In genomic region chr12:18837025-18837424, GRCh38 we compare ENCODE assay signal across 16 cellular contexts.
DNase-seq lines count a peak whose midpoint lies in the region; ATAC-seq, FAIRE-seq and TF ChIP-seq lines count a peak whose summit lies in the region.
"Had no signal": no experiment of that assay in that cellular context is flagged by ENCODE, and none has a peak within 500 bp of the region (broad histone marks: within the 10 kb centered on the region; RNA-seq: fewer than 3 reads in every experiment).

No MANE protein-coding gene starts in this region.

- no peaks in the 10 kb centered on the region for H3K36me3 Mint-ChIP-seq in activated T-helper 2 cell treated with anti-CD3 and anti-CD28 coated beads, Interferon-gamma antibody, Interleukin-2, Interleukin-4, amounts not matched to agents 10 μg/mL and 5 μg/mL and 100 μg/mL, durations not matched to agents 14 hours and 24 hours and 36 hours (ENCODE audit: low read depth)

- WGBS in pancreas, 2 donors = 27% methylated on average over 4 of the region's 4 CpGs

- H3K27ac Mint-ChIP-seq in activated T-helper 2 cell treated with anti-CD3 and anti-CD28 coated beads, Interferon-gamma antibody, Interleukin-2, Interleukin-4, amounts not matched to agents 10 μg/mL and 5 μg/mL and 100 μg/mL, durations not matched to agents 14 hours and 24 hours and 36 hours = no peak overlapping the region
- H3K27ac Mint-ChIP-seq: activated T-helper 1 cell treated with anti-CD3 and anti-CD28 coated beads, Interleukin-12 subunit alpha, Interleukin-12 subunit beta, Interleukin-2, Interleukin-4 antibody, amounts not matched to agents 30 ng/mL and 10 ng/mL and 1 ng/mL, durations not matched to agents 14 hours and 24 hours and 36 hours had no signal

- peak; percentile 94 for FAIRE-seq in pancreas (lab: Jason Lieb, UNC)
- FAIRE-seq: bronchial epithelial cell had no signal

- H3K36me3 ChIP-seq in MG63 (no peaks in the 10 kb centered on the region), pancreas (no peaks in the 10 kb centered on the region)
- H3K36me3 ChIP-seq: BLaER1 treated with 17β-estradiol and CSF1 and Interleukin-3, amounts not matched to agents 10 nM and 100 nM; SJCRH30 had no signal

- no peak overlapping the region for H3K27ac ChIP-seq in pancreas
- H3K27ac ChIP-seq: BLaER1 treated with 17β-estradiol and CSF1 and Interleukin-3, amounts not matched to agents 10 nM and 100 nM; foreskin keratinocyte; PC-9; SJCRH30 had no signal

- peaks cover 17% of the 10 kb centered on the region for H3K9me3 Mint-ChIP-seq in activated T-helper 2 cell treated with anti-CD3 and anti-CD28 coated beads, Interferon-gamma antibody, Interleukin-2, Interleukin-4, amounts not matched to agents 10 μg/mL and 5 μg/mL and 100 μg/mL, durations not matched to agents 14 hours and 24 hours and 36 hours
- H3K9me3 Mint-ChIP-seq: activated T-helper 1 cell treated with anti-CD3 and anti-CD28 coated beads, Interleukin-12 subunit alpha, Interleukin-12 subunit beta, Interleukin-2, Interleukin-4 antibody, amounts not matched to agents 30 ng/mL and 10 ng/mL and 1 ng/mL, durations not matched to agents 14 hours and 24 hours and 36 hours had no signal

- no peaks in the 10 kb centered on the region for H3K27me3 Mint-ChIP-seq in activated T-helper 2 cell treated with anti-CD3 and anti-CD28 coated beads, Interferon-gamma antibody, Interleukin-2, Interleukin-4, amounts not matched to agents 10 μg/mL and 5 μg/mL and 100 μg/mL, durations not matched to agents 14 hours and 24 hours and 36 hours (ENCODE audit: low read depth)

- H3K4me3 Mint-ChIP-seq in activated T-helper 2 cell treated with anti-CD3 and anti-CD28 coated beads, Interferon-gamma antibody, Interleukin-2, Interleukin-4, amounts not matched to agents 10 μg/mL and 5 μg/mL and 100 μg/mL, durations not matched to agents 14 hours and 24 hours and 36 hours (ENCODE audit: low read depth) = no peak overlapping the region
- H3K4me3 Mint-ChIP-seq: activated T-helper 1 cell treated with anti-CD3 and anti-CD28 coated beads, Interleukin-12 subunit alpha, Interleukin-12 subunit beta, Interleukin-2, Interleukin-4 antibody, amounts not matched to agents 30 ng/mL and 10 ng/mL and 1 ng/mL, durations not matched to agents 14 hours and 24 hours and 36 hours had no signal

- TF ChIP-seq CTCF in pancreas (IDR thresholded peaks at IDR 0.05) = no peak

- intact Hi-C loops in pancreas (cut with DNase I) = no loop called here
- intact Hi-C loops in activated T-helper 2 cell treated with anti-CD3 and anti-CD28 coated beads, Interferon-gamma antibody, Interleukin-2, Interleukin-4, amounts not matched to agents 10 μg/mL and 5 μg/mL and 100 μg/mL, durations not matched to agents 14 hours and 24 hours and 36 hours (cut with micrococcal nuclease) = no loop called here

- DNase-seq in MG63 = peak; percentile 35
- DNase-seq in NCI-H69 (lab: John Stamatoyannopoulos, UW) = peak; percentile 2
- DNase-seq in fibroblast of gingiva (ENCODE audit: low read depth) = peak; percentile 67
- peak in 3 of 6 donors; percentile 17 to 51 (median 27) for DNase-seq in pancreas
- DNase-seq in dermis blood vessel endothelial cell = no peak
- DNase-seq in activated T-helper 2 cell treated with anti-CD3 and anti-CD28 coated beads, Interferon-gamma antibody, Interleukin-2, Interleukin-4, amounts not matched to agents 10 μg/mL and 5 μg/mL and 100 μg/mL, durations not matched to agents 14 hours and 24 hours and 36 hours (ENCODE audit: low spot score) = no peak
- no peak for DNase-seq in effector CD4-positive, alpha-beta T cell
- DNase-seq in T-helper 2 cell = no peak
- DNase-seq: foreskin keratinocyte, left cardiac atrium, NCI-H1436, PC-9, SJCRH30 had no signal

- H3K4me1 ChIP-seq in pancreas = no peaks in the 10 kb centered on the region
- H3K4me1 ChIP-seq: foreskin keratinocyte, SJCRH30 had no signal

- H3K9me3 ChIP-seq in MG63 (no peaks in the 10 kb centered on the region), pancreas (no peaks in the 10 kb centered on the region)
- H3K9me3 ChIP-seq: SJCRH30 had no signal

- no peaks in the 10 kb centered on the region for H3K4me1 Mint-ChIP-seq in activated T-helper 2 cell treated with anti-CD3 and anti-CD28 coated beads, Interferon-gamma antibody, Interleukin-2, Interleukin-4, amounts not matched to agents 10 μg/mL and 5 μg/mL and 100 μg/mL, durations not matched to agents 14 hours and 24 hours and 36 hours (ENCODE audit: low read depth)

- H3K27me3 ChIP-seq in MG63 = no peaks in the 10 kb centered on the region
- no peaks in the 10 kb centered on the region for H3K27me3 ChIP-seq in pancreas
- H3K27me3 ChIP-seq: BLaER1 treated with 17β-estradiol and CSF1 and Interleukin-3, amounts not matched to agents 10 nM and 100 nM; foreskin keratinocyte; SJCRH30 had no signal

- H3K4me3 ChIP-seq in MG63 (no peak overlapping the region), pancreas (no peak overlapping the region)
- H3K4me3 ChIP-seq: BLaER1 treated with 17β-estradiol and CSF1 and Interleukin-3, amounts not matched to agents 10 nM and 100 nM; PC-9; SJCRH30 had no signal

- ATAC-seq in pancreas = peak; percentile 81 to 93 (median 86)
- ATAC-seq: foreskin keratinocyte, left cardiac atrium had no signal

Comparison
In these comparisons a context has a peak if more than half of its experiments do, and no peak if none do; other contexts are left out.
1. DNase-seq: peak in MG63 (single experiment), NCI-H69 (single experiment) and fibroblast of gingiva (single experiment); none in dermis blood vessel endothelial cell (single experiment), activated T-helper 2 cell treated with anti-CD3 and anti-CD28 coated beads, Interferon-gamma antibody, Interleukin-2, Interleukin-4, amounts not matched to agents 10 μg/mL and 5 μg/mL and 100 μg/mL, durations not matched to agents 14 hours and 24 hours and 36 hours (single experiment), effector CD4-positive, alpha-beta T cell (single experiment) and T-helper 2 cell (0 of 5).